In the genomic region with DNA sequence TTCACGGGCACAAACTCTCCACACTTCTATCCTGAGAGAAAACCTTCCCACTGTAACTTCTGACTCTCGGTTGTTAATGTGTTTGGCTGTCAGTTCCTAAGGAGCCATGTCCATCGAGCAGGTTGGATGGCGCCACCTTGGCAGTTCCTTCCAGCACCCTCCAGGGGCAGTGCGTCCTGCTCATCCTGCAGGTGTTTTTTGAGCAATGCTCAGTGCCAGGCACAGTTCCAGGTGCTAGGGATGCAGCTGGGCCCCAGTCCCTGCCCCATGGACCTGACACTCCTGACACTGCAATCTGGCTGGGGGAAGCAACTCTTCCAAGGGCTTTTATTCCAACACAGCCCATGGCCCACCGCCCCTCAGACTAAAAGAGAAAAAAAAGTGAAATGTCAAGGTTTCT, we compare ENCODE assay signal across 25 cellular contexts.
"Had no signal": no experiment of that assay in that cellular context is flagged by ENCODE, and none has a peak within 500 bp of the region (broad histone marks: within the 10 kb centered on the region; RNA-seq: fewer than 3 reads in every experiment).

No MANE protein-coding gene starts in this region.

- H3K4me1 ChIP-seq: left lung, prostate gland, right atrium auricular region, upper lobe of left lung had no signal

- ATAC-seq: activated CD4-positive, alpha-beta T cell treated with anti-CD3 and anti-CD28 coated beads for 36 hours; esophagus mucosa; left lung had no signal

- FAIRE-seq: astrocyte, endothelial cell of umbilical vein had no signal

- H3K4me1 Mint-ChIP-seq: activated CD4-positive, alpha-beta T cell treated with anti-CD3 and anti-CD28 coated beads for 36 hours had no signal

- H3K36me3 Mint-ChIP-seq: activated naive CD8-positive, alpha-beta T cell; naive B cell had no signal

- DNase-seq: activated B cell treated with CpG ODN at 0.5 μM for 24 hours; activated CD4-positive, alpha-beta T cell treated with anti-CD3 and anti-CD28 coated beads for 36 hours; activated CD4-positive, alpha-beta T cell treated with anti-CD3 and anti-CD28 coated beads, Interleukin-2, amount 50 U/mL, for 4 hours; activated CD8-positive, alpha-beta memory T cell treated with anti-CD3 and anti-CD28 coated beads for 24 hours; activated CD8-positive, alpha-beta memory T cell treated with anti-CD3 and anti-CD28 coated beads, Interleukin-2, amount 50 U/mL, for 4 hours; activated naive CD4-positive, alpha-beta T cell; activated T-cell treated with anti-CD3 and anti-CD28 coated beads, Interleukin-2, amount 50 U/mL, for 24 hours; central memory CD4-positive, alpha-beta T cell; dermis blood vessel endothelial cell; effector CD8-positive, alpha-beta T cell; foreskin melanocyte; kidney glomerular epithelial cell; left lung; naive B cell; stimulated activated CD4-positive, alpha-beta T cell treated with anti-CD3 and anti-CD28 coated beads, Interleukin-4, amount 100 ng/mL, for 24 hours; stimulated activated naive CD4-positive, alpha-beta T cell treated with Interleukin-2 at 50 U/mL for 16 hours; upper lobe of left lung had no signal

- H3K4me3 Mint-ChIP-seq: activated B cell treated with CpG ODN at 0.5 μM for 24 hours; activated CD4-positive, alpha-beta T cell treated with anti-CD3 and anti-CD28 coated beads for 36 hours; activated naive CD8-positive, alpha-beta T cell; activated T-cell treated with anti-CD3 and anti-CD28 coated beads, Interleukin-2, amount 50 U/mL, for 24 hours; naive B cell had no signal

- H3K9me3 ChIP-seq: left lung, prostate gland, right atrium auricular region, upper lobe of left lung had no signal

- H3K27ac Mint-ChIP-seq: activated B cell treated with CpG ODN at 0.5 μM for 24 hours; activated CD4-positive, alpha-beta T cell treated with anti-CD3 and anti-CD28 coated beads for 36 hours; activated naive CD8-positive, alpha-beta T cell; activated T-cell treated with anti-CD3 and anti-CD28 coated beads, Interleukin-2, amount 50 U/mL, for 24 hours; activated T-helper 2 cell treated with anti-CD3 and anti-CD28 coated beads, Interferon-gamma antibody, Interleukin-2, Interleukin-4, amounts not matched to agents 10 μg/mL and 5 μg/mL and 100 μg/mL, durations not matched to agents 14 hours and 24 hours and 36 hours had no signal

- H3K27ac ChIP-seq: left lung, prostate gland, right atrium auricular region, upper lobe of left lung had no signal

- H3K36me3 ChIP-seq: left lung, prostate gland, right atrium auricular region, upper lobe of left lung had no signal

- H3K4me3 ChIP-seq: left lung, lung, prostate gland, right atrium auricular region, upper lobe of left lung had no signal

- H3K27me3 ChIP-seq: right atrium auricular region, upper lobe of left lung had no signal

- H3K9me3 Mint-ChIP-seq: activated B cell treated with CpG ODN at 0.5 μM for 24 hours; activated T-cell treated with anti-CD3 and anti-CD28 coated beads, Interleukin-2, amount 50 U/mL, for 24 hours; activated T-helper 2 cell treated with anti-CD3 and anti-CD28 coated beads, Interferon-gamma antibody, Interleukin-2, Interleukin-4, amounts not matched to agents 10 μg/mL and 5 μg/mL and 100 μg/mL, durations not matched to agents 14 hours and 24 hours and 36 hours had no signal
